In the genomic region with DNA sequence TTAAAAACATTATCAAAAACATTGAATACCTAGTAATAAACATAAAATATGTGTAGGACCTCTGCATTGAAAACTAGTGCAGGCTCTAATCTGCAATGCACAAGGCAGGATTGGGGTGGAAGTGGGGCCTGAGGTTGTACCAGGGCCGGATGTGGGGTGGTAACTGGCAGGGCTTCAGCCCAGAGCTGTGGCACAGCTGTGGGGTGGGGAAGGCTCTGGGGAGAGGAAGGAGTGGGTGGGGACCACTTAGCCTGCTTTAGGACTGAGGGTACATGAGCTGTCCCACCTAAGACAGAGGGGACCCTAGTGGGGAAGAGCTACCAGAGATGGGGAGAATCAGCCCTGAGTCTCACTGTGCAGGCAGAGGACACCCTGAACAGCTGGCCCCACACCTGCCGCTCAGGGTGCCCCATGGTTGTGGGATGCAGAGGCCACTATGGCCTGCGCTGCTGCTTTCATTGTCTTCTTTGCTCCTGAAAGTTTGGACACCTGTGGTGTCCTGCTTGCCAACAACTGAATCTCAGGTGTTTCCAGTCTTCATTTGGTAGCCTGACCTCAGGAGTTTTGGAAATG, we compare ENCODE assay signal across 10 cellular contexts.
DNase-seq lines count a peak whose midpoint lies in the region; ATAC-seq, FAIRE-seq and TF ChIP-seq lines count a peak whose summit lies in the region.
"Had no signal": no experiment of that assay in that cellular context is flagged by ENCODE, and none has a peak within 500 bp of the region (broad histone marks: within the 10 kb centered on the region; RNA-seq: fewer than 3 reads in every experiment).

No MANE protein-coding gene starts in this region.

- H3K9me3 ChIP-seq in colonic mucosa: no peaks in the 10 kb centered on the region

- no peak for FAIRE-seq in GM12892 (lab: Jason Lieb, UNC)

- H3K27me3 ChIP-seq in colonic mucosa: no peaks in the 10 kb centered on the region

- ATAC-seq in GM18870 (IDR thresholded peaks at IDR 0.05; ENCODE audit: unreplicated experiment) (peak; percentile 51), HG03139 (IDR thresholded peaks at IDR 0.05; ENCODE audit: unreplicated experiment) (peak; percentile 61), GM21723 (IDR thresholded peaks at IDR 0.05; ENCODE audit: unreplicated experiment) (no peak)
- peak; percentile 88 for ATAC-seq in activated CD8-positive, alpha-beta memory T cell treated with anti-CD3 and anti-CD28 coated beads, Interleukin-2, amount 10 ng/mL, durations not matched to agents 7 days and 5 days
- ATAC-seq in natural killer cell treated with Interleukin-12 subunit alpha and Interleukin-12 subunit beta and Interleukin-15 and Interleukin-18, amount 100 ng/mL, for 72 hours: peak; percentile 90 to 91

- no peaks in the 10 kb centered on the region for H3K9me3 Mint-ChIP-seq in activated CD8-positive, alpha-beta memory T cell treated with anti-CD3 and anti-CD28 coated beads, Interleukin-2, amount 10 ng/mL, durations not matched to agents 7 days and 5 days (ENCODE audit: low read depth)
- H3K9me3 Mint-ChIP-seq in natural killer cell treated with Interleukin-12 subunit alpha and Interleukin-12 subunit beta and Interleukin-15 and Interleukin-18, amount 100 ng/mL, for 72 hours: no peaks in the 10 kb centered on the region

- H3K4me1 Mint-ChIP-seq in activated CD8-positive, alpha-beta memory T cell treated with anti-CD3 and anti-CD28 coated beads, Interleukin-2, amount 10 ng/mL, durations not matched to agents 7 days and 5 days: peaks cover 45% of the 10 kb centered on the region
- H3K4me1 Mint-ChIP-seq in natural killer cell treated with Interleukin-12 subunit alpha and Interleukin-12 subunit beta and Interleukin-15 and Interleukin-18, amount 100 ng/mL, for 72 hours (ENCODE audit: low read depth in 2 of 2): peaks cover 46 to 58% of the 10 kb centered on the region in 2 donors

- peak; percentile 84 for DNase-seq in activated CD8-positive, alpha-beta memory T cell treated with anti-CD3 and anti-CD28 coated beads, Interleukin-2, amount 10 ng/mL, durations not matched to agents 7 days and 5 days
- DNase-seq in natural killer cell treated with Interleukin-12 subunit alpha and Interleukin-12 subunit beta and Interleukin-15 and Interleukin-18, amount 100 ng/mL, for 72 hours (ENCODE audit: low spot score): no peak
- DNase-seq in AG20443 (ENCODE audit: low spot score) (no peak), GM12892 (ENCODE audit: insufficient read length) (no peak), colonic mucosa (no peak)
- DNase-seq: cerebellar nuclear complex, left cardiac atrium had no signal

- CTCF ChIA-PET in activated CD8-positive, alpha-beta memory T cell treated with anti-CD3 and anti-CD28 coated beads, Interleukin-2, amount 10 ng/mL, durations not matched to agents 7 days and 5 days (lab: Charles Lee): no interaction called here

- no peaks in the 10 kb centered on the region for H3K4me1 ChIP-seq in colonic mucosa

- H3K27ac Mint-ChIP-seq in activated CD8-positive, alpha-beta memory T cell treated with anti-CD3 and anti-CD28 coated beads, Interleukin-2, amount 10 ng/mL, durations not matched to agents 7 days and 5 days: peak overlapping the region; percentile 76
- peak overlapping the region in 1 of 2 donors; percentile 2 for H3K27ac Mint-ChIP-seq in natural killer cell treated with Interleukin-12 subunit alpha and Interleukin-12 subunit beta and Interleukin-15 and Interleukin-18, amount 100 ng/mL, for 72 hours

- H3K36me3 ChIP-seq in colonic mucosa: no peaks in the 10 kb centered on the region

- no peak overlapping the region for H3K4me3 Mint-ChIP-seq in activated CD8-positive, alpha-beta memory T cell treated with anti-CD3 and anti-CD28 coated beads, Interleukin-2, amount 10 ng/mL, durations not matched to agents 7 days and 5 days
- H3K4me3 Mint-ChIP-seq in natural killer cell treated with Interleukin-12 subunit alpha and Interleukin-12 subunit beta and Interleukin-15 and Interleukin-18, amount 100 ng/mL, for 72 hours: peak overlapping the region; percentile 67

- intact Hi-C loops in colonic mucosa (cut with DNase I): no loop called here

- peaks cover 2% of the 10 kb centered on the region for H3K36me3 Mint-ChIP-seq in activated CD8-positive, alpha-beta memory T cell treated with anti-CD3 and anti-CD28 coated beads, Interleukin-2, amount 10 ng/mL, durations not matched to agents 7 days and 5 days
- peaks cover 5% of the 10 kb centered on the region for H3K36me3 Mint-ChIP-seq in natural killer cell treated with Interleukin-12 subunit alpha and Interleukin-12 subunit beta and Interleukin-15 and Interleukin-18, amount 100 ng/mL, for 72 hours

- peaks cover 4% of the 10 kb centered on the region for H3K27me3 Mint-ChIP-seq in activated CD8-positive, alpha-beta memory T cell treated with anti-CD3 and anti-CD28 coated beads, Interleukin-2, amount 10 ng/mL, durations not matched to agents 7 days and 5 days
- no peaks in the 10 kb centered on the region for H3K27me3 Mint-ChIP-seq in natural killer cell treated with Interleukin-12 subunit alpha and Interleukin-12 subunit beta and Interleukin-15 and Interleukin-18, amount 100 ng/mL, for 72 hours

- no peak for TF ChIP-seq CTCF in colonic mucosa (IDR thresholded peaks at IDR 0.05)

- H3K27ac ChIP-seq in colonic mucosa: no peak overlapping the region

- H3K4me3 ChIP-seq in colonic mucosa: no peak overlapping the region

- no peak for TF ChIP-seq POLR2A in GM12892 (IDR thresholded peaks at IDR 0.05; ENCODE audit: low read depth, low read length)

- H3K9ac ChIP-seq in colonic mucosa (ENCODE audit: low read depth in 2 of 2, low read length in 2 of 2): no peak overlapping the region
